In genomic region chr5:91636351-91636750, GRCh38 we compare ENCODE assay signal across 24 cellular contexts.
DNase-seq lines count a peak whose midpoint lies in the region; ATAC-seq and TF ChIP-seq lines count a peak whose summit lies in the region.
"Had no signal": no experiment of that assay in that cellular context is flagged by ENCODE, and none has a peak within 500 bp of the region (broad histone marks: within the 10 kb centered on the region; RNA-seq: fewer than 3 reads in every experiment).

No MANE protein-coding gene starts in this region.

- CTCF ChIA-PET in WTC11 (lab: Charles Lee) = interaction anchor here (0.6 to 1.0 kb wide), 3 partner anchors 134 to 321 kb away, joined by 3 to 6 read pairs (median 3); no protein-coding TSS in a partner anchor

- no peaks in the 10 kb centered on the region for H3K9me3 Mint-ChIP-seq in WTC11
- no peaks in the 10 kb centered on the region for H3K9me3 Mint-ChIP-seq in nephron progenitor cell
- H3K9me3 Mint-ChIP-seq: activated B cell treated with CpG ODN at 0.5 μM for 24 hours; activated T-helper 17 cell treated with anti-CD3 and anti-CD28 coated beads, Interleukin-2, amount 50 U/mL, for 72 hours; central memory CD8-positive, alpha-beta T cell had no signal

- H3K36me3 Mint-ChIP-seq in WTC11 (no peaks in the 10 kb centered on the region), nephron progenitor cell (ENCODE audit: low read depth) (no peaks in the 10 kb centered on the region)
- H3K36me3 Mint-ChIP-seq: activated naive CD8-positive, alpha-beta T cell; naive thymus-derived CD4-positive, alpha-beta T cell had no signal

- POLR2A ChIA-PET in WTC11 (lab: Charles Lee) = no interaction called here

- H3K27me3 Mint-ChIP-seq in WTC11 (ENCODE audit: low read depth) = no peaks in the 10 kb centered on the region
- H3K27me3 Mint-ChIP-seq in nephron progenitor cell (ENCODE audit: low read depth, poor library complexity) = no peaks in the 10 kb centered on the region
- H3K27me3 Mint-ChIP-seq: activated B cell treated with CpG ODN at 0.5 μM for 24 hours; activated naive CD8-positive, alpha-beta T cell; activated T-helper 17 cell treated with anti-CD3 and anti-CD28 coated beads, Interleukin-2, amount 50 U/mL, for 72 hours; B cell; central memory CD8-positive, alpha-beta T cell had no signal

- intact Hi-C loops in breast epithelium (cut with DNase I; ENCODE audit: low total_unique reads) (no loop called here), dorsolateral prefrontal cortex (cut with DNase I) (no loop called here)

- no peak overlapping the region for H3K27ac ChIP-seq in breast epithelium
- no peak overlapping the region for H3K27ac ChIP-seq in dorsolateral prefrontal cortex
- H3K27ac ChIP-seq: epithelial cell of prostate, heart right ventricle, right atrium auricular region, RWPE1 had no signal

- no peak for TF ChIP-seq CTCF in WTC11 (IDR thresholded peaks at IDR 0.05)
- TF ChIP-seq CTCF in nephron progenitor cell (IDR thresholded peaks at IDR 0.05) = peak; percentile 28
- TF ChIP-seq CTCF in breast epithelium (IDR thresholded peaks at IDR 0.05) = no peak
- TF ChIP-seq CTCF in dorsolateral prefrontal cortex (IDR thresholded peaks at IDR 0.05 in 54 of 56, conservative IDR thresholded peaks at IDR 0.05 in 2 of 56; ENCODE audit: low read depth in 1 of 56, partially characterized antibody in 56 of 56) = no peak

- no peaks in the 10 kb centered on the region for H3K36me3 ChIP-seq in breast epithelium
- H3K36me3 ChIP-seq: heart right ventricle, right atrium auricular region had no signal

- no peak for TF ChIP-seq POLR2A in breast epithelium (IDR thresholded peaks at IDR 0.05)

- no peaks in the 10 kb centered on the region for H3K9me3 ChIP-seq in breast epithelium
- H3K9me3 ChIP-seq: heart right ventricle, right atrium auricular region had no signal

- H3K4me3 ChIP-seq in breast epithelium (no peak overlapping the region), dorsolateral prefrontal cortex (no peak overlapping the region)
- H3K4me3 ChIP-seq: heart right ventricle, right atrium auricular region had no signal

- H3K4me1 ChIP-seq in breast epithelium = no peaks in the 10 kb centered on the region
- H3K4me1 ChIP-seq: heart right ventricle, right atrium auricular region had no signal

- H3K27ac Mint-ChIP-seq in WTC11 = no peak overlapping the region
- H3K27ac Mint-ChIP-seq in nephron progenitor cell = no peak overlapping the region
- H3K27ac Mint-ChIP-seq: activated B cell treated with CpG ODN at 0.5 μM for 24 hours; activated naive CD8-positive, alpha-beta T cell; activated T-helper 17 cell treated with anti-CD3 and anti-CD28 coated beads, Interleukin-2, amount 50 U/mL, for 72 hours; B cell; naive thymus-derived CD4-positive, alpha-beta T cell had no signal

- ATAC-seq in WTC11 = peak; percentile 75
- ATAC-seq: activated T-helper 17 cell treated with anti-CD3 and anti-CD28 coated beads, Interleukin-2, amount 50 U/mL, for 72 hours; heart right ventricle; left cardiac atrium; naive thymus-derived CD4-positive, alpha-beta T cell had no signal

- no peak overlapping the region for H3K4me3 Mint-ChIP-seq in WTC11
- H3K4me3 Mint-ChIP-seq in nephron progenitor cell = no peak overlapping the region
- H3K4me3 Mint-ChIP-seq: activated B cell treated with CpG ODN at 0.5 μM for 24 hours; activated naive CD8-positive, alpha-beta T cell; activated T-helper 17 cell treated with anti-CD3 and anti-CD28 coated beads, Interleukin-2, amount 50 U/mL, for 72 hours; B cell; central memory CD8-positive, alpha-beta T cell; naive thymus-derived CD4-positive, alpha-beta T cell had no signal

- DNase-seq in DMS53 (lab: John Stamatoyannopoulos, UW) (peak; percentile 9), DMS53 treated with DMSO at 0.1 percent for 48 hours (lab: John Stamatoyannopoulos, UW; ENCODE audit: unreplicated experiment) (no peak), NAMALWA (ENCODE audit: low spot score) (peak; percentile 21), WTC11 (ENCODE audit: low spot score) (no peak), nephron progenitor cell (no peak), AG20443 (ENCODE audit: low spot score) (no peak), breast epithelium (ENCODE audit: low spot score in 2 of 2) (no peak), dorsolateral prefrontal cortex (no peak)
- DNase-seq: 8988T; activated B cell treated with CpG ODN at 0.5 μM for 24 hours; activated CD4-positive, alpha-beta T cell treated with anti-CD3 and anti-CD28 coated beads, Interleukin-2, amount 50 U/mL, for 4 hours; COR-L47; heart right ventricle; left cardiac atrium; naive thymus-derived CD4-positive, alpha-beta T cell; NCI-H1092 treated with DMSO at 0.1 percent for 48 hours; NCI-H187 treated with DMSO at 0.1 percent for 48 hours had no signal

- H3K4me1 Mint-ChIP-seq in WTC11 = peaks cover 13% of the 10 kb centered on the region
- peaks cover 5% of the 10 kb centered on the region for H3K4me1 Mint-ChIP-seq in nephron progenitor cell
- H3K4me1 Mint-ChIP-seq: activated B cell treated with CpG ODN at 0.5 μM for 24 hours; activated T-helper 17 cell treated with anti-CD3 and anti-CD28 coated beads, Interleukin-2, amount 50 U/mL, for 72 hours; B cell; central memory CD8-positive, alpha-beta T cell; naive thymus-derived CD4-positive, alpha-beta T cell had no signal

- H3K27me3 ChIP-seq in breast epithelium (no peaks in the 10 kb centered on the region), dorsolateral prefrontal cortex (no peaks in the 10 kb centered on the region)
- H3K27me3 ChIP-seq: heart right ventricle, right atrium auricular region had no signal

TF ChIP-seq in WTC11, 78 proteins besides CTCF, POLR2A, EP300 and RAD21:
- no peak for TF ChIP-seq E2F1 (CRISPR knock-in tag; IDR thresholded peaks at IDR 0.05)
- no peak for TF ChIP-seq IRF1 (CRISPR knock-in tag; IDR thresholded peaks at IDR 0.05)
- no peak for TF ChIP-seq ESRRA (CRISPR knock-in tag; IDR thresholded peaks at IDR 0.05; ENCODE audit: borderline replicate concordance)
- TF ChIP-seq SMAD4 (CRISPR knock-in tag; IDR thresholded peaks at IDR 0.05) = no peak
- no peak for TF ChIP-seq ARID4B (CRISPR knock-in tag; IDR thresholded peaks at IDR 0.05; ENCODE audit: borderline replicate concordance)
- no peak for TF ChIP-seq KAT7 (CRISPR knock-in tag; IDR thresholded peaks at IDR 0.05; ENCODE audit: borderline replicate concordance)
- no peak for TF ChIP-seq PREB (CRISPR knock-in tag; IDR thresholded peaks at IDR 0.05; ENCODE audit: borderline replicate concordance)

Comparison
In these comparisons a context has a peak if more than half of its experiments do, and no peak if none do; other contexts are left out.
1. DNase-seq: peak in DMS53 (single experiment) and NAMALWA (single experiment); none in DMS53 treated with DMSO at 0.1 percent for 48 hours (single experiment), WTC11 (single experiment), nephron progenitor cell (single experiment), AG20443 (single experiment), breast epithelium (0 of 2) and dorsolateral prefrontal cortex (0 of 10).